ENCODE assay signal across 8 cellular contexts in the genomic region with DNA sequence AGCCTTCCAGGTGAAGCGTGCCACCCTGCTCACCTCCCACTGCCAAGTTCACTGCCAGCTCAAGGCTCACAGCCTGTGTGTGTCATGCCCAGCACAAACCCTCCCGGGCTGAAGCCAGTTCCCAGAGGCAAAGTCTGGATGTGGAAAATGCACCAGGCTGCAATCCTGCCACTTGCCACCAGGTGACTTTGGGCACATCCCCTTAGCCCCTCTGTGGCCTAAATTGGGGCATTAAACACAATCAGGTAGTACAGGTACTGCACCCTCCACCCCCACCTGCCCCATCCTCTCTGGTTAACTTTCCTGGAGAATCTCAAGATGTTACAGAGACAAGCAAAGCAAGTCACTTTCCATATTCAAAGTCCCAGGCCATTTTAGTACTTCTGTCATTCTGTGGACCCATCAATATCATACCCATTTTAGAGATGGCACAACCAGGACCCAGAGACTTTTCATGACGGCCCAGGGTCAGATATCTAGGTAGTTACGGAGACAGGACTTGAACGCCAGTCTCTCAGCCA. TPM values are rescaled to one million over a fixed set of nuclear protein-coding genes. Genes with fewer than 3 reads are reported as not detected.
DNase-seq lines count a peak whose midpoint lies in the region; ATAC-seq and TF ChIP-seq lines count a peak whose summit lies in the region.

No MANE protein-coding gene starts in this region.

- no peak overlapping the region for H3K4ac ChIP-seq in mesenchymal stem cell (ENCODE audit: low read depth in 1 of 2, low read length in 2 of 2)

- peak overlapping the region in 1 of 2 experiments; percentile 37 for H2BK12ac ChIP-seq in mesenchymal stem cell (ENCODE audit: low read length in 2 of 2)

- TF ChIP-seq CTCF in Calu3 (IDR thresholded peaks at IDR 0.05; ENCODE audit: unreplicated experiment): peak; percentile 85

- H2AK5ac ChIP-seq in mesenchymal stem cell (ENCODE audit: low read length, severe bottlenecking): no peak overlapping the region

- no peak for ATAC-seq in HG03439 (IDR thresholded peaks at IDR 0.05; ENCODE audit: unreplicated experiment)
- no peak for ATAC-seq in HG03108 (IDR thresholded peaks at IDR 0.05; ENCODE audit: unreplicated experiment)

- H3K4me1 ChIP-seq in mesenchymal stem cell (ENCODE audit: control insufficient read depth, insufficient read depth, low read depth, low read length): peaks cover 24% of the 10 kb centered on the region

- intact Hi-C loops in Calu3 (cut with micrococcal nuclease; ENCODE audit: unreplicated experiment): no loop called here

- no peaks in the 10 kb centered on the region for H3K9me3 ChIP-seq in mesenchymal stem cell (ENCODE audit: control insufficient read depth, low read length)

- H2BK120ac ChIP-seq in mesenchymal stem cell (ENCODE audit: low read depth, low read length): no peak overlapping the region

- H3K27me3 Mint-ChIP-seq in Calu3 (ENCODE audit: unreplicated experiment): peaks cover 53% of the 10 kb centered on the region
- H3K27me3 Mint-ChIP-seq in activated naive CD8-positive, alpha-beta T cell: peaks cover 9% of the 10 kb centered on the region

- 59% methylated on average over 5 of the region's 5 CpGs for WGBS in mesenchymal stem cell

- no peak overlapping the region for H3K18ac ChIP-seq in mesenchymal stem cell (ENCODE audit: low read depth in 1 of 2, low read length in 2 of 2)

- H3K23ac ChIP-seq in mesenchymal stem cell (ENCODE audit: low read length in 2 of 2): no peak overlapping the region

- no TSS peak for BruUV-seq in Calu3 (replicated peaks; lab: Mats Ljungman, UMichigan)

- H3K36me3 Mint-ChIP-seq in Calu3 (ENCODE audit: insufficient read depth, unreplicated experiment): peaks cover 4% of the 10 kb centered on the region
- H3K36me3 Mint-ChIP-seq in activated naive CD8-positive, alpha-beta T cell: no peaks in the 10 kb centered on the region

- H3K4me3 ChIP-seq in mesenchymal stem cell (ENCODE audit: insufficient read depth in 1 of 2, low read depth in 1 of 2, low read length in 2 of 2): no peak overlapping the region

- H3K4me3 Mint-ChIP-seq in Calu3 (ENCODE audit: low read depth, unreplicated experiment): no peak overlapping the region
- H3K4me3 Mint-ChIP-seq in activated naive CD8-positive, alpha-beta T cell: peak overlapping the region; percentile 52

- peak overlapping the region; percentile 12 for H2BK15ac ChIP-seq in mesenchymal stem cell (ENCODE audit: low read depth, poor library complexity, severe bottlenecking)

- no peaks in the 10 kb centered on the region for H3K79me1 ChIP-seq in mesenchymal stem cell (replicated peaks; ENCODE audit: low read length, poor library complexity, severe bottlenecking)

- H3K4me1 Mint-ChIP-seq in Calu3 (ENCODE audit: low read depth, unreplicated experiment): peaks cover 7% of the 10 kb centered on the region
- H3K4me1 Mint-ChIP-seq in activated naive CD8-positive, alpha-beta T cell (ENCODE audit: low read depth): peaks cover 12% of the 10 kb centered on the region

- no peak overlapping the region for H3K27ac ChIP-seq in mesenchymal stem cell (ENCODE audit: low read length, poor library complexity, severe bottlenecking)

- peaks cover 30 to 68% of the 10 kb centered on the region in 2 experiments for H3K27me3 ChIP-seq in mesenchymal stem cell (ENCODE audit: control insufficient read depth in 1 of 2, insufficient read depth in 1 of 2, low read length in 2 of 2)

- no peaks in the 10 kb centered on the region for H3K9me3 Mint-ChIP-seq in Calu3 (ENCODE audit: low read depth, unreplicated experiment)
- no peaks in the 10 kb centered on the region for H3K9me3 Mint-ChIP-seq in activated naive CD8-positive, alpha-beta T cell (ENCODE audit: low read depth)

- no peak overlapping the region for H2AFZ ChIP-seq in mesenchymal stem cell (ENCODE audit: low read depth, low read length)

- H3K9ac ChIP-seq in mesenchymal stem cell (ENCODE audit: low read length): no peak overlapping the region

- H3K27ac Mint-ChIP-seq in Calu3 (ENCODE audit: unreplicated experiment): no peak overlapping the region
- H3K27ac Mint-ChIP-seq in activated naive CD8-positive, alpha-beta T cell: no peak overlapping the region

- no peak overlapping the region for H4K91ac ChIP-seq in mesenchymal stem cell (ENCODE audit: low read length)

- CTCF ChIA-PET in Calu3 (lab: Charles Lee): no interaction called here

- no peak overlapping the region for H4K8ac ChIP-seq in mesenchymal stem cell (ENCODE audit: low read length)

- no peak overlapping the region for H3K14ac ChIP-seq in mesenchymal stem cell (ENCODE audit: low read length in 2 of 2)

- no peaks in the 10 kb centered on the region for H3K36me3 ChIP-seq in mesenchymal stem cell (ENCODE audit: control insufficient read depth in 1 of 2, insufficient read depth in 2 of 2, low read depth in 1 of 2, low read length in 2 of 2)

- H3K4me2 ChIP-seq in mesenchymal stem cell (ENCODE audit: low read length, poor library complexity, severe bottlenecking): no peak overlapping the region

- DNase-seq in Calu3: peak; percentile 61
- peak; percentile 13 to 14 for DNase-seq in Kasumi-1 (lab: John Stamatoyannopoulos, UW)
- peak; percentile 37 for DNase-seq in mesenchymal stem cell
- DNase-seq in NCI-H1092 treated with DMSO at 0.1 percent for 48 hours (lab: John Stamatoyannopoulos, UW): no peak
- DNase-seq in SHP77 (lab: John Stamatoyannopoulos, UW): no peak

- H2BK5ac ChIP-seq in mesenchymal stem cell (ENCODE audit: low read depth, low read length, poor library complexity, severe bottlenecking): no peak overlapping the region

RNA-seq across cellular contexts. Expression of a gene that starts 1.8 kb away (rescaled TPM):
- total RNA-seq in Calu3 (2022): 0.10 and 0.14 TPM in 2 replicates
- polyA plus RNA-seq in mesenchymal stem cell (2013, experiment 1 of 2): 0.58 TPM
- 0.51 TPM for polyA plus RNA-seq in mesenchymal stem cell (2013, experiment 2 of 2)

Comparison
In these comparisons a context has a peak if more than half of its experiments do, and no peak if none do; other contexts are left out.
1. DNase-seq: peak in Calu3 (single experiment), Kasumi-1 (2 of 2) and mesenchymal stem cell (single experiment); none in NCI-H1092 treated with DMSO at 0.1 percent for 48 hours (single experiment) and SHP77 (0 of 2).